In the genomic region with DNA sequence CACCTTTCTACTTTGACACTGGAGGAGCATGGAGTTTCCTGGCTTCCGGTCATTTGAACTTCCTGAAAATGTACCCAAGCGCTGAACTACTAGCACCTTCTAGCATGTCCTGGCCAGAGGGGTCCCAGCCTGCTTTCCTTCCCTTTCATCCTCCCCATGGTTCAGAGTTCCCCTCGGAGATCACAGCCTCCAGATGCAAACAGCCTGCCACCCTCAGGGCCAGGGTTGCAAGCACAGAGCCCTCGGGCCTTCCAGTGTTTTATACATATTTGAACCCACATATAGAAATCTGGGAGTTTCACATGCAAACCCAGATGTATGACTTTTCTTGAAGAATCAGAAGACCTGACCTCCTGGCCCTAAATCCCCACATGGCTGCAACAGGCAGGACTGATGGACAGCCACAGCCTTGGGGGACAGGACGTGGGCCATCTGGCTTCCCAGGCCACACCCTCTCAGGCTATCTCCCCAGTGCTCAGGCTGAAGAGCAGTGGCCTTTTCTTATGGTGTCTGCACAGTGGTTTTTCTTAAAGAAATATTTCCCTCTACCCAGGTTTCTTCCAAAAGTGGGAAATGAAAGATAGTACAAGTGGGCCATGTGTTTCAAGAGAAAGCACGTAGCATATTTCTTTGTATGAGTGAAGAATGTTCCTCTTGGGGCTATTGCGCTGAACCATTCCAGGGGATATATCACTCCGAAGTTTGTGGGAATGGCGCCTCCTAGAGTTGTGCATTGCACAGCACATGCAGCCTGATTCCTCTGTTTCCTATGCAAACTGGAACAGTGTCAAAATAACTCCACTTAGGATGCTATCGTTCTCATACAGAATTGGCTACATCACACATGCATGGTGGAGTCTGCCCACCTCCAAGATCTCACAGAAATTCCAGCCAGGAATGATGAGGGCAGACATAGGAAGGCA, we compare ENCODE assay signal across 16 cellular contexts.
DNase-seq lines count a peak whose midpoint lies in the region; ATAC-seq and TF ChIP-seq lines count a peak whose summit lies in the region.
"Had no signal": no experiment of that assay in that cellular context is flagged by ENCODE, and none has a peak within 500 bp of the region (broad histone marks: within the 10 kb centered on the region; RNA-seq: fewer than 3 reads in every experiment).

No MANE protein-coding gene starts in this region.

- H3K27ac Mint-ChIP-seq in activated naive CD8-positive, alpha-beta T cell treated with anti-CD3 and anti-CD28 coated beads, Interleukin-2, amount 50 U/mL, for 24 hours = no peak overlapping the region
- H3K27ac Mint-ChIP-seq: activated CD4-positive, alpha-beta memory T cell treated with anti-CD3 and anti-CD28 coated beads, Interleukin-2, amount 10 ng/mL, durations not matched to agents 7 days and 5 days; activated T-cell treated with anti-CD3 and anti-CD28 coated beads, Interleukin-2, amount 50 U/mL, for 72 hours; CD4-positive, alpha-beta T cell had no signal

- H3K27me3 Mint-ChIP-seq in activated naive CD8-positive, alpha-beta T cell treated with anti-CD3 and anti-CD28 coated beads, Interleukin-2, amount 50 U/mL, for 24 hours = peaks cover 11% of the 10 kb centered on the region

- H3K79me2 ChIP-seq in DOHH2 (ENCODE audit: control insufficient read depth, low read length) = no peaks in the 10 kb centered on the region

- ATAC-seq in lower lobe of right lung (no peak), GM21723 (IDR thresholded peaks at IDR 0.05; ENCODE audit: unreplicated experiment) (no peak), HG03521 (IDR thresholded peaks at IDR 0.05; ENCODE audit: unreplicated experiment) (no peak)
- ATAC-seq in activated naive CD8-positive, alpha-beta T cell treated with anti-CD3 and anti-CD28 coated beads, Interleukin-2, amount 50 U/mL, for 24 hours = no peak

- DNase-seq in AG04449 (ENCODE audit: low read depth, low spot score) (no peak), WERI-Rb-1 (peak; percentile 51), lower lobe of right lung (peak; percentile 10), germinal center (ENCODE audit: low spot score) (no peak)
- DNase-seq in activated naive CD8-positive, alpha-beta T cell treated with anti-CD3 and anti-CD28 coated beads, Interleukin-2, amount 50 U/mL, for 24 hours = no peak
- DNase-seq: amniotic stem cell; CD4-positive, alpha-beta T cell; NCI-H446 treated with DMSO at 0.1 percent for 48 hours; stimulated activated CD4-positive, alpha-beta T cell treated with anti-CD3 and anti-CD28 coated beads, Interleukin-4, amount 100 ng/mL, for 24 hours had no signal

- H3K4me3 ChIP-seq in AG04449 (ENCODE audit: low read depth, low read length) (no peak overlapping the region), DOHH2 (ENCODE audit: low read length) (no peak overlapping the region), WERI-Rb-1 (ENCODE audit: low read depth, low read length) (no peak overlapping the region), lower lobe of right lung (no peak overlapping the region)
- H3K4me3 ChIP-seq: SK-N-MC, thoracic aorta had no signal

- POLR2A ChIA-PET in AG04449 (lab: Yijun Ruan, JAX) = no interaction called here

- H3F3A ChIP-seq in DOHH2 (ENCODE audit: control insufficient read depth, insufficient read depth) = no peaks in the 10 kb centered on the region

- peak; percentile 11 for TF ChIP-seq CTCF in AG04449 (IDR thresholded peaks at IDR 0.05; ENCODE audit: insufficient read depth, low read length, missing control alignments)
- TF ChIP-seq CTCF in DOHH2 (IDR thresholded peaks at IDR 0.05; ENCODE audit: low read depth, low read length, poor library complexity, severe bottlenecking) = peak; percentile 54
- TF ChIP-seq CTCF in WERI-Rb-1 (IDR thresholded peaks at IDR 0.05; ENCODE audit: low read depth, low read length) = peak; percentile 38; the same call in 1 of the 2 replicates
- TF ChIP-seq CTCF in lower lobe of right lung (IDR thresholded peaks at IDR 0.05) = no peak

- H3K4me3 Mint-ChIP-seq in activated naive CD8-positive, alpha-beta T cell treated with anti-CD3 and anti-CD28 coated beads, Interleukin-2, amount 50 U/mL, for 24 hours = no peak overlapping the region
- H3K4me3 Mint-ChIP-seq: activated CD4-positive, alpha-beta memory T cell treated with anti-CD3 and anti-CD28 coated beads, Interleukin-2, amount 10 ng/mL, durations not matched to agents 7 days and 5 days; activated T-cell treated with anti-CD3 and anti-CD28 coated beads, Interleukin-2, amount 50 U/mL, for 72 hours; CD4-positive, alpha-beta T cell had no signal

- H3K4me2 ChIP-seq in DOHH2 (ENCODE audit: low read length) = no peak overlapping the region

- H3K36me3 ChIP-seq in DOHH2 (ENCODE audit: control insufficient read depth, low read length) (no peaks in the 10 kb centered on the region), WERI-Rb-1 (no peaks in the 10 kb centered on the region), lower lobe of right lung (no peaks in the 10 kb centered on the region)
- H3K36me3 ChIP-seq: thoracic aorta had no signal

- CTCF ChIA-PET in AG04449 (lab: Yijun Ruan, JAX) = interaction anchor here (1.7 kb wide), 1 partner anchor 10 kb away, joined by 11 read pairs; no protein-coding TSS in a partner anchor

- H3K9me3 Mint-ChIP-seq in activated naive CD8-positive, alpha-beta T cell treated with anti-CD3 and anti-CD28 coated beads, Interleukin-2, amount 50 U/mL, for 24 hours = no peaks in the 10 kb centered on the region
- H3K9me3 Mint-ChIP-seq: activated CD4-positive, alpha-beta memory T cell treated with anti-CD3 and anti-CD28 coated beads, Interleukin-2, amount 10 ng/mL, durations not matched to agents 7 days and 5 days; activated T-cell treated with anti-CD3 and anti-CD28 coated beads, Interleukin-2, amount 50 U/mL, for 72 hours; CD4-positive, alpha-beta T cell had no signal

- H3K27ac ChIP-seq in DOHH2 (ENCODE audit: low read depth, low read length) (no peak overlapping the region), WERI-Rb-1 (no peak overlapping the region), lower lobe of right lung (no peak overlapping the region)
- H3K27ac ChIP-seq: SK-N-MC, thoracic aorta had no signal

- H3K9me3 ChIP-seq in DOHH2 (ENCODE audit: control insufficient read depth, insufficient read depth, low read length) (no peaks in the 10 kb centered on the region), WERI-Rb-1 (ENCODE audit: severe bottlenecking) (peaks cover 3% of the 10 kb centered on the region), lower lobe of right lung (no peaks in the 10 kb centered on the region)
- H3K9me3 ChIP-seq: thoracic aorta had no signal

- no peaks in the 10 kb centered on the region for H4K20me1 ChIP-seq in DOHH2 (ENCODE audit: control insufficient read depth, insufficient read depth, low read depth, low read length)

- H3K9me2 ChIP-seq in DOHH2 (replicated peaks; ENCODE audit: control insufficient read depth, low read length) = no peaks in the 10 kb centered on the region

- peaks cover 5% of the 10 kb centered on the region for H3K4me1 Mint-ChIP-seq in activated naive CD8-positive, alpha-beta T cell treated with anti-CD3 and anti-CD28 coated beads, Interleukin-2, amount 50 U/mL, for 24 hours
- H3K4me1 Mint-ChIP-seq: activated CD4-positive, alpha-beta memory T cell treated with anti-CD3 and anti-CD28 coated beads, Interleukin-2, amount 10 ng/mL, durations not matched to agents 7 days and 5 days had no signal

- intact Hi-C loops in lower lobe of right lung (cut with DNase I) = no loop called here

- no peaks in the 10 kb centered on the region for H3K4me1 ChIP-seq in DOHH2 (ENCODE audit: control insufficient read depth, low read length)
- peaks cover 1% of the 10 kb centered on the region for H3K4me1 ChIP-seq in lower lobe of right lung

- H3K36me3 Mint-ChIP-seq in activated naive CD8-positive, alpha-beta T cell treated with anti-CD3 and anti-CD28 coated beads, Interleukin-2, amount 50 U/mL, for 24 hours (ENCODE audit: low read depth) = no peaks in the 10 kb centered on the region

- no peaks in the 10 kb centered on the region for H3K27me3 ChIP-seq in DOHH2 (ENCODE audit: control insufficient read depth, low read length)
- H3K27me3 ChIP-seq in WERI-Rb-1 (ENCODE audit: insufficient read depth, low read depth, severe bottlenecking) = no peaks in the 10 kb centered on the region
- H3K27me3 ChIP-seq in lower lobe of right lung (ENCODE audit: low read depth) = peaks cover 5% of the 10 kb centered on the region

Comparison
In these comparisons a context has a peak if more than half of its experiments do, and no peak if none do; other contexts are left out.
1. DNase-seq: peak in WERI-Rb-1 (single experiment) and lower lobe of right lung (single experiment); none in AG04449 (single experiment), activated naive CD8-positive, alpha-beta T cell treated with anti-CD3 and anti-CD28 coated beads, Interleukin-2, amount 50 U/mL, for 24 hours (single experiment) and germinal center (single experiment).